10 cellular contexts compared by ENCODE assay signal in genomic region chr5:141477169-141477568, GRCh38. TPM values are rescaled to one million over a fixed set of nuclear protein-coding genes. Genes with fewer than 3 reads are reported as not detected.
DNase-seq lines count a peak whose midpoint lies in the region; ATAC-seq and TF ChIP-seq lines count a peak whose summit lies in the region.
"Had no signal": no experiment of that assay in that cellular context is flagged by ENCODE, and none has a peak within 500 bp of the region (broad histone marks: within the 10 kb centered on the region; RNA-seq: fewer than 3 reads in every experiment).

No MANE protein-coding gene starts in this region.

- H3K27me3 ChIP-seq in HUES64 (ENCODE audit: insufficient read depth, low read length) = peaks cover 19% of the 10 kb centered on the region
- H3K27me3 ChIP-seq in colonic mucosa = no peaks in the 10 kb centered on the region
- H3K27me3 ChIP-seq in PC-3 (ENCODE audit: low read length) = no peaks in the 10 kb centered on the region

- H3K79me2 ChIP-seq in PC-3 (ENCODE audit: low read length) = no peaks in the 10 kb centered on the region

- peak overlapping the region; percentile 84 for H3K4me3 ChIP-seq in AG04449 (ENCODE audit: low read depth, low read length)
- peak overlapping the region; percentile 66; the same call in 1 of the 2 replicates for H3K4me3 ChIP-seq in HUES64 (ENCODE audit: low read length)
- H3K4me3 ChIP-seq in colonic mucosa = peak overlapping the region; percentile 46
- H3K4me3 ChIP-seq in PC-3 (ENCODE audit: low read length) = no peak overlapping the region

- H3K9me3 ChIP-seq in HUES64 (ENCODE audit: insufficient read depth, low read depth, low read length) (no peaks in the 10 kb centered on the region), colonic mucosa (no peaks in the 10 kb centered on the region), PC-3 (ENCODE audit: low read length) (no peaks in the 10 kb centered on the region)

- peaks cover 10 to 31% (median 28%) of the 10 kb centered on the region in 4 donors for H3K4me1 Mint-ChIP-seq in naive thymus-derived CD8-positive, alpha-beta T cell

- TF ChIP-seq CTCF in AG04449 (IDR thresholded peaks at IDR 0.05; ENCODE audit: insufficient read depth, low read length, missing control alignments) = no peak
- TF ChIP-seq CTCF in colonic mucosa (IDR thresholded peaks at IDR 0.05) = no peak
- no peak for TF ChIP-seq CTCF in PC-3 (conservative IDR thresholded peaks at IDR 0.05; ENCODE audit: low read depth, low read length)

- peaks cover 8% of the 10 kb centered on the region; the same call in 1 of the 2 replicates for H3K4me1 ChIP-seq in HUES64 (ENCODE audit: insufficient read depth, low read length)
- no peaks in the 10 kb centered on the region for H3K4me1 ChIP-seq in colonic mucosa
- H3K4me1 ChIP-seq in PC-3 (ENCODE audit: insufficient read depth, low read length) = no peaks in the 10 kb centered on the region

- H3K36me3 Mint-ChIP-seq in naive thymus-derived CD8-positive, alpha-beta T cell = no peaks in the 10 kb centered on the region

- BruUV-seq in PC-3 (replicated peaks; lab: Mats Ljungman, UMichigan) = no TSS peak

- H3K27ac ChIP-seq in HUES64 (ENCODE audit: low read depth, low read length) = no peak overlapping the region
- H3K27ac ChIP-seq in colonic mucosa = no peak overlapping the region
- no peak overlapping the region for H3K27ac ChIP-seq in PC-3 (ENCODE audit: low read length)

- no peak overlapping the region for H3K4me2 ChIP-seq in PC-3 (ENCODE audit: low read length)

- no peak for DNase-seq in AG04449 (ENCODE audit: low read depth, low spot score)
- no peak for DNase-seq in colonic mucosa
- no peak for DNase-seq in naive thymus-derived CD8-positive, alpha-beta T cell
- DNase-seq in PC-3 = no peak
- no peak for DNase-seq in HuH-7 (ENCODE audit: low spot score)
- DNase-seq in GM19238 (ENCODE audit: insufficient read length, low spot score) = no peak
- DNase-seq in foreskin melanocyte = no peak
- DNase-seq: activated CD4-positive, alpha-beta T cell treated with anti-CD3 and anti-CD28 coated beads for 48 hours; NCI-H1048 had no signal

- no peak overlapping the region for H2AFZ ChIP-seq in PC-3 (ENCODE audit: low read length)

- POLR2A ChIA-PET in AG04449 (lab: Yijun Ruan, JAX) = interaction anchor here (1.0 to 1.8 kb wide), 3 partner anchors 31 to 44 kb away, joined by 3 to 8 read pairs (median 6); no protein-coding TSS in a partner anchor
- POLR2A ChIA-PET in naive thymus-derived CD8-positive, alpha-beta T cell (lab: Charles Lee) = no interaction called here
- POLR2A ChIA-PET in PC-3 (lab: Charles Lee; ENCODE audit: unreplicated experiment) = no interaction called here

- no peak overlapping the region for H3K9ac ChIP-seq in HUES64 (ENCODE audit: low read depth, low read length)
- peak overlapping the region in 1 of 2 donors; percentile 72 for H3K9ac ChIP-seq in colonic mucosa (ENCODE audit: low read depth in 2 of 2, low read length in 2 of 2)
- no peak overlapping the region for H3K9ac ChIP-seq in PC-3 (ENCODE audit: low read length)

- intact Hi-C loops in colonic mucosa (cut with DNase I) = loop anchor here (5.0 kb wide), 1 partner anchor 40 kb away; no protein-coding TSS in a partner anchor
- intact Hi-C loops in PC-3 (cut with micrococcal nuclease) = no loop called here

- no peaks in the 10 kb centered on the region for H3K9me2 ChIP-seq in PC-3 (replicated peaks; ENCODE audit: low read length)

- no peaks in the 10 kb centered on the region for H3F3A ChIP-seq in PC-3 (ENCODE audit: low read length, unreplicated experiment)

- CTCF ChIA-PET in AG04449 (lab: Yijun Ruan, JAX) (interaction anchor here (0.9 to 7.5 kb wide), 14 partner anchors 8 to 141 kb away, joined by 3 to 99 read pairs (median 8); partner anchors contain the start of genes DIAPH1, PCDHGA11, PCDHGA12 and PCDHGC5), PC-3 (lab: Charles Lee) (no interaction called here)

- H3K27ac Mint-ChIP-seq in naive thymus-derived CD8-positive, alpha-beta T cell = no peak overlapping the region

- no peaks in the 10 kb centered on the region for H4K20me1 ChIP-seq in PC-3 (ENCODE audit: low read length)

- H3K27me3 Mint-ChIP-seq in naive thymus-derived CD8-positive, alpha-beta T cell = peaks cover 34 to 77% (median 58%) of the 10 kb centered on the region in 5 donors

- no peaks in the 10 kb centered on the region for H3K36me3 ChIP-seq in HUES64 (ENCODE audit: insufficient read depth, low read length)
- H3K36me3 ChIP-seq in colonic mucosa = no peaks in the 10 kb centered on the region
- H3K36me3 ChIP-seq in PC-3 (ENCODE audit: low read depth, low read length) = no peaks in the 10 kb centered on the region; the same call in 1 of the 2 replicates

- no peaks in the 10 kb centered on the region for H3K9me3 Mint-ChIP-seq in naive thymus-derived CD8-positive, alpha-beta T cell

- H3K4me3 Mint-ChIP-seq in naive thymus-derived CD8-positive, alpha-beta T cell = peak overlapping the region; percentile 49 to 93 (median 84)

- no peak for ATAC-seq in naive thymus-derived CD8-positive, alpha-beta T cell
- no peak for ATAC-seq in PC-3

- WGBS in HUES64 = 91% methylated on average over 17 of the region's 17 CpGs

RNA-seq across cellular contexts. Expression of gene PCDHGC3, which starts 1.4 kb away (rescaled TPM):
- polyA plus RNA-seq in HUES64 (2013, experiment 1 of 2) = 34.6 TPM
- 46.7 TPM for polyA plus RNA-seq in HUES64 (2013, experiment 2 of 2)
- total RNA-seq in colonic mucosa (10 to 100 TPM; 13.1 to 22.2 TPM), PC-3 (2014; rRNA removed) (0.35 and 2.1 TPM in 2 replicates)
- total RNA-seq in naive thymus-derived CD8-positive, alpha-beta T cell = not detected
- polyA plus RNA-seq in naive thymus-derived CD8-positive, alpha-beta T cell = under 1 TPM in 2 of 3 donors, not detected in 1; 0.18 to 0.25 TPM

RNA-seq across cellular contexts. Expression of gene PCDHGC4, which starts 7.7 kb away (rescaled TPM):
- 16.4 TPM for polyA plus RNA-seq in HUES64 (2013, experiment 1 of 2)
- 20.7 TPM for polyA plus RNA-seq in HUES64 (2013, experiment 2 of 2)
- total RNA-seq in colonic mucosa (under 1 TPM; 0.35 to 0.64 TPM), PC-3 (2014; rRNA removed) (0.58 and 1.5 TPM in 2 replicates)
- not detected for total RNA-seq in naive thymus-derived CD8-positive, alpha-beta T cell
- polyA plus RNA-seq in naive thymus-derived CD8-positive, alpha-beta T cell = not detected

RNA-seq across cellular contexts. Expression of gene PCDHGC5, which starts 11.7 kb away (rescaled TPM):
- polyA plus RNA-seq in HUES64 (2013, experiment 1 of 2) = 1.1 TPM
- 1.1 TPM for polyA plus RNA-seq in HUES64 (2013, experiment 2 of 2)
- total RNA-seq in colonic mucosa (under 1 TPM; 0.32 to 0.64 TPM), PC-3 (2014; rRNA removed) (0.40 and 0.46 TPM in 2 replicates)
- not detected for total RNA-seq in naive thymus-derived CD8-positive, alpha-beta T cell
- not detected for polyA plus RNA-seq in naive thymus-derived CD8-positive, alpha-beta T cell

RNA-seq across cellular contexts. Expression of gene PCDHGA12, which starts 46.9 kb away (rescaled TPM):
- polyA plus RNA-seq in HUES64 (2013, experiment 1 of 2) = not detected
- 0.13 TPM for polyA plus RNA-seq in HUES64 (2013, experiment 2 of 2)
- 1 to 10 TPM; 1.0 to 1.5 TPM for total RNA-seq in colonic mucosa
- total RNA-seq in naive thymus-derived CD8-positive, alpha-beta T cell = under 1 TPM in 1 of 2 experiments, not detected in 1; 0.22 TPM
- under 1 TPM in 2 of 3 donors, not detected in 1; 0.06 to 0.07 TPM for polyA plus RNA-seq in naive thymus-derived CD8-positive, alpha-beta T cell
- 0.11 and 0.52 TPM in 2 replicates for total RNA-seq in PC-3 (2014; rRNA removed)

RNA-seq across cellular contexts. Expression of gene PCDHGA11, which starts 56.3 kb away (rescaled TPM):
- 0.90 TPM for polyA plus RNA-seq in HUES64 (2013, experiment 1 of 2)
- 1.0 TPM for polyA plus RNA-seq in HUES64 (2013, experiment 2 of 2)
- total RNA-seq in colonic mucosa (1 to 10 TPM; 1.3 to 1.6 TPM), PC-3 (2014; rRNA removed) (0.66 and 0.92 TPM in 2 replicates)
- under 1 TPM; 0.10 to 0.36 TPM for total RNA-seq in naive thymus-derived CD8-positive, alpha-beta T cell
- not detected for polyA plus RNA-seq in naive thymus-derived CD8-positive, alpha-beta T cell
